9 cellular contexts compared by ENCODE assay signal in genomic region chr7:129831424-129832058, GRCh38.
DNase-seq lines count a peak whose midpoint lies in the region; ATAC-seq, FAIRE-seq and TF ChIP-seq lines count a peak whose summit lies in the region.
"Had no signal": no experiment of that assay in that cellular context is flagged by ENCODE, and none has a peak within 500 bp of the region (broad histone marks: within the 10 kb centered on the region; RNA-seq: fewer than 3 reads in every experiment).

No MANE protein-coding gene starts in this region.

- H3K4me1 ChIP-seq in HUES48 (ENCODE audit: control insufficient read depth, insufficient read depth, low read length), result peaks cover 56% of the 10 kb centered on the region
- H3K4me1 ChIP-seq in K562 (replicated peaks in 1 of 2; ENCODE audit: control insufficient read depth in 2 of 2, insufficient read depth in 2 of 2, low read length in 2 of 2), result peaks cover 9 to 32% of the 10 kb centered on the region in 2 experiments; a peak in 4 of 5 replicates
- H3K4me1 ChIP-seq in tibial nerve, result peaks cover 0 to 22% (median 17%) of the 10 kb centered on the region in 4 donors

- TF ChIP-seq EP300 in K562 (IDR thresholded peaks at IDR 0.05; ENCODE audit: low read length) (peak; percentile 52), tibial nerve (IDR thresholded peaks at IDR 0.05) (peak in 1 of 2 donors; percentile 21)

- H3K27me3 ChIP-seq in HUES48 (ENCODE audit: control insufficient read depth, insufficient read depth, low read length), result no peaks in the 10 kb centered on the region
- H3K27me3 ChIP-seq in K562 (ENCODE audit: control insufficient read depth in 2 of 2, insufficient read depth in 2 of 2, low read length in 2 of 2), result no peaks in the 10 kb centered on the region
- no peaks in the 10 kb centered on the region for H3K27me3 ChIP-seq in kidney epithelial cell (ENCODE audit: control insufficient read depth, insufficient read depth, low read length)
- H3K27me3 ChIP-seq in tibial nerve, result no peaks in the 10 kb centered on the region

- H4K20me1 ChIP-seq in K562 (replicated peaks; ENCODE audit: control insufficient read depth, insufficient read depth, low read length), result no peaks in the 10 kb centered on the region

- H3K4me2 ChIP-seq in K562 (ENCODE audit: insufficient read depth, low read length), result no peak overlapping the region

- no TSS peak for BruUV-seq in K562 (replicated peaks; lab: Mats Ljungman, UMichigan)

- H3K27ac ChIP-seq in HUES48 (ENCODE audit: low read depth, low read length) (peak overlapping the region; percentile 54), K562 (ENCODE audit: extremely low read depth, low read depth, low read length) (no peak overlapping the region; the same call in 2 of the 3 replicates), tibial nerve (peak overlapping the region in 3 of 4 donors; percentile 46 to 79 (median 71))

- FAIRE-seq in K562 (lab: Jason Lieb, UNC), result peak; percentile 59

- no peak overlapping the region for H3K4me3 ChIP-seq in HUES48 (ENCODE audit: low read depth, low read length)
- H3K4me3 ChIP-seq in K562, result no peak overlapping the region
- H3K4me3 ChIP-seq in kidney epithelial cell (ENCODE audit: low read depth, low read length), result no peak overlapping the region
- no peak overlapping the region for H3K4me3 ChIP-seq in tibial nerve

- intact Hi-C loops in K562 (cut with micrococcal nuclease), result loop anchor here (2.0 kb wide), 5 partner anchors 15 to 1001 kb away; no protein-coding TSS in a partner anchor

- H3K79me2 ChIP-seq in K562 (ENCODE audit: control insufficient read depth, insufficient read depth, low read length), result no peaks in the 10 kb centered on the region

- peak; percentile 50 for ATAC-seq in K562

- peaks cover 24% of the 10 kb centered on the region for H3K36me3 ChIP-seq in HUES48 (ENCODE audit: control insufficient read depth, insufficient read depth, low read length)
- H3K36me3 ChIP-seq in K562 (ENCODE audit: control insufficient read depth, insufficient read depth, low read length), result no peaks in the 10 kb centered on the region
- no peaks in the 10 kb centered on the region for H3K36me3 ChIP-seq in kidney epithelial cell (ENCODE audit: control insufficient read depth, insufficient read depth, low read length)
- H3K36me3 ChIP-seq in tibial nerve, result peaks cover 0 to 34% (median 0%) of the 10 kb centered on the region in 3 donors

- H3K9me1 ChIP-seq in K562 (ENCODE audit: control insufficient read depth, insufficient read depth, low read length), result no peaks in the 10 kb centered on the region

- POLR2A ChIA-PET in K562 (lab: Yijun Ruan, JAX), result interaction anchor here (0.7 to 1.8 kb wide), 4 partner anchors 10 to 179 kb away, joined by 3 to 8 read pairs (median 4); no protein-coding TSS in a partner anchor

- no peak for TF ChIP-seq RAD21 in K562 (CRISPR knock-in tag; conservative IDR thresholded peaks at IDR 0.05 in 1 of 2, IDR thresholded peaks at IDR 0.05 in 1 of 2)

- CTCF ChIA-PET in K562 (lab: Yijun Ruan, JAX; ENCODE audit: low intra/inter-chr PET ratio), result interaction anchor here (0.7 to 3.0 kb wide), 2 partner anchors 167 to 180 kb away, joined by 3 to 20 read pairs; no protein-coding TSS in a partner anchor

- TF ChIP-seq POLR2A in K562 (conservative IDR thresholded peaks at IDR 0.05) (no peak), tibial nerve (IDR thresholded peaks at IDR 0.05) (no peak)

- H3K9me3 ChIP-seq in HUES48 (ENCODE audit: control insufficient read depth, insufficient read depth, low read length) (no peaks in the 10 kb centered on the region), K562 (replicated peaks; ENCODE audit: control insufficient read depth, insufficient read depth, low read depth, low read length) (no peaks in the 10 kb centered on the region), tibial nerve (no peaks in the 10 kb centered on the region)

- TF ChIP-seq CTCF in K562 (IDR thresholded peaks at IDR 0.05 in 2 of 3, conservative IDR thresholded peaks at IDR 0.05 in 1 of 3; ENCODE audit: insufficient read depth in 2 of 3, low read depth in 1 of 3, low read length in 3 of 3) (no peak), kidney epithelial cell (IDR thresholded peaks at IDR 0.05; ENCODE audit: insufficient read depth, low read length, poor library complexity, severe bottlenecking) (no peak), tibial nerve (IDR thresholded peaks at IDR 0.05) (no peak), GM13977 (IDR thresholded peaks at IDR 0.05; ENCODE audit: extremely low read depth, insufficient read depth, missing control alignments) (no peak)

- no peak overlapping the region for H3K9ac ChIP-seq in HUES48 (ENCODE audit: low read depth, low read length)
- H3K9ac ChIP-seq in K562 (ENCODE audit: insufficient read depth in 1 of 2, low read depth in 2 of 2, low read length in 2 of 2), result no peak overlapping the region

- in situ Hi-C loops in K562 (cut with MboI), result loop anchor here (5.0 kb wide), 1 partner anchor 181 kb away; no protein-coding TSS in a partner anchor
- in situ Hi-C loops in GM13977 (cut with MboI; ENCODE audit: low pct_unique_long_range_greater_than_20kb, low sequenced_read_pairs, unreplicated experiment), result no loop called here

- no peak overlapping the region for H2AFZ ChIP-seq in K562 (ENCODE audit: low read depth, low read length)

- DNase-seq in K562 (ENCODE audit: extremely low read depth in 1 of 4, low spot score in 3 of 4) (peak in 1 of 4 experiments; percentile 37), kidney epithelial cell (ENCODE audit: low read depth) (peak; percentile 94), tibial nerve (ENCODE audit: low spot score in 2 of 2) (no peak), cortex of kidney (lab: John Stamatoyannopoulos, UW) (no peak), GM13977 (ENCODE audit: low spot score) (no peak), NCI-H774 (lab: John Stamatoyannopoulos, UW) (no peak)
- DNase-seq: activated CD4-positive, alpha-beta T cell treated with anti-CD3 and anti-CD28 coated beads for 4 hours; hypothalamus had no signal

- WGBS in K562 (ENCODE audit: insufficient coverage, low coverage, missing lambda C conversion rate), result 36% methylated on average over 5 of the region's 5 CpGs
- 68 to 71% methylated on average over 5 of the region's 5 CpGs for WGBS in tibial nerve, 2 donors

TF ChIP-seq in K562, 482 proteins besides CTCF, POLR2A, EP300 and RAD21 (continues in another document):
- TF ChIP-seq CEBPB (tag; IDR thresholded peaks at IDR 0.05), result peak; percentile 78
- TF ChIP-seq, protein P1, sequence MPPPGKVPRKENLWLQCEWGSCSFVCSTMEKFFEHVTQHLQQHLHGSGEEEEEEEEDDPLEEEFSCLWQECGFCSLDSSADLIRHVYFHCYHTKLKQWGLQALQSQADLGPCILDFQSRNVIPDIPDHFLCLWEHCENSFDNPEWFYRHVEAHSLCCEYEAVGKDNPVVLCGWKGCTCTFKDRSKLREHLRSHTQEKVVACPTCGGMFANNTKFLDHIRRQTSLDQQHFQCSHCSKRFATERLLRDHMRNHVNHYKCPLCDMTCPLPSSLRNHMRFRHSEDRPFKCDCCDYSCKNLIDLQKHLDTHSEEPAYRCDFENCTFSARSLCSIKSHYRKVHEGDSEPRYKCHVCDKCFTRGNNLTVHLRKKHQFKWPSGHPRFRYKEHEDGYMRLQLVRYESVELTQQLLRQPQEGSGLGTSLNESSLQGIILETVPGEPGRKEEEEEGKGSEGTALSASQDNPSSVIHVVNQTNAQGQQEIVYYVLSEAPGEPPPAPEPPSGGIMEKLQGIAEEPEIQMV (tag; conservative IDR thresholded peaks at IDR 0.05; ENCODE audit: low read depth), result peak; percentile 66
- TF ChIP-seq, protein P2, sequence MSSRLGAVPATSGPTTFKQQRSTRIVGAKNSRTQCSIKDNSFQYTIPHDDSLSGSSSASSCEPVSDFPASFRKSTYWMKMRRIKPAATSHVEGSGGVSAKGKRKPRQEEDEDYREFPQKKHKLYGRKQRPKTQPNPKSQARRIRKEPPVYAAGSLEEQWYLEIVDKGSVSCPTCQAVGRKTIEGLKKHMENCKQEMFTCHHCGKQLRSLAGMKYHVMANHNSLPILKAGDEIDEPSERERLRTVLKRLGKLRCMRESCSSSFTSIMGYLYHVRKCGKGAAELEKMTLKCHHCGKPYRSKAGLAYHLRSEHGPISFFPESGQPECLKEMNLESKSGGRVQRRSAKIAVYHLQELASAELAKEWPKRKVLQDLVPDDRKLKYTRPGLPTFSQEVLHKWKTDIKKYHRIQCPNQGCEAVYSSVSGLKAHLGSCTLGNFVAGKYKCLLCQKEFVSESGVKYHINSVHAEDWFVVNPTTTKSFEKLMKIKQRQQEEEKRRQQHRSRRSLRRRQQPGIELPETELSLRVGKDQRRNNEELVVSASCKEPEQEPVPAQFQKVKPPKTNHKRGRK (tag; IDR thresholded peaks at IDR 0.05), result no peak
- TF ChIP-seq PHF21A (IDR thresholded peaks at IDR 0.05; ENCODE audit: borderline replicate concordance, low read depth), result no peak
- TF ChIP-seq CXXC5 (CRISPR knock-in tag; IDR thresholded peaks at IDR 0.05), result peak; percentile 50; the same call in 1 of the 2 replicates
- no peak for TF ChIP-seq DACH1 (IDR thresholded peaks at IDR 0.05; ENCODE audit: partially characterized antibody)
- TF ChIP-seq HDAC8 (tag; IDR thresholded peaks at IDR 0.05), result peak; percentile 87; the same call in 1 of the 2 replicates
- TF ChIP-seq E2F3 (CRISPR knock-in tag; IDR thresholded peaks at IDR 0.05), result no peak
- 0 out of 2 replicates have a peak, but pooled peaks have one; percentile 23 for TF ChIP-seq CREM (IDR thresholded peaks at IDR 0.05; ENCODE audit: low read depth)
- no peak for TF ChIP-seq POLR2AphosphoS2 (IDR thresholded peaks at IDR 0.05; ENCODE audit: low read length)
- peak; percentile 43 for TF ChIP-seq ETV1 (tag; conservative IDR thresholded peaks at IDR 0.05; ENCODE audit: low read depth)
